In genomic region chr6:68238097-68238597, GRCh38 we compare ENCODE assay signal across 11 cellular contexts.
DNase-seq lines count a peak whose midpoint lies in the region; ATAC-seq and TF ChIP-seq lines count a peak whose summit lies in the region.
"Had no signal": no experiment of that assay in that cellular context is flagged by ENCODE, and none has a peak within 500 bp of the region (broad histone marks: within the 10 kb centered on the region; RNA-seq: fewer than 3 reads in every experiment).

No MANE protein-coding gene starts in this region.

- H3K9me3 ChIP-seq in SK-N-MC (ENCODE audit: low read depth, low read length) = no peaks in the 10 kb centered on the region

- no peak for TF ChIP-seq CTCF in omental fat pad (IDR thresholded peaks at IDR 0.05)

- peak overlapping the region; percentile 62 for H3K27ac ChIP-seq in SK-N-MC
- H3K27ac ChIP-seq: 22Rv1 had no signal

- DNase-seq in NCI-H345 (lab: John Stamatoyannopoulos, UW) (peak; percentile 2), NCI-H345 treated with DMSO at 0.1 percent for 48 hours (lab: John Stamatoyannopoulos, UW; ENCODE audit: unreplicated experiment) (no peak), SK-N-MC (ENCODE audit: low read depth, low spot score) (no peak), omental fat pad (ENCODE audit: low spot score) (no peak)
- no peak for DNase-seq in activated effector memory CD4-positive, alpha-beta T cell treated with Interleukin-2 at 50 U/mL for 16 hours
- DNase-seq: midbrain, T-helper 1 cell had no signal

- ATAC-seq in HG03103 (IDR thresholded peaks at IDR 0.05; ENCODE audit: low read depth, unreplicated experiment) = peak; percentile 47
- ATAC-seq in omental fat pad (ENCODE audit: low FRiP score) = peak; percentile 72
- no peak for ATAC-seq in GM18873 (IDR thresholded peaks at IDR 0.05; ENCODE audit: low FRiP score, unreplicated experiment)
- no peak for ATAC-seq in HG02884 (IDR thresholded peaks at IDR 0.05; ENCODE audit: unreplicated experiment)

- no peaks in the 10 kb centered on the region for H3K36me3 ChIP-seq in SK-N-MC (ENCODE audit: insufficient read depth, low read length)

- H3K9ac ChIP-seq in SK-N-MC (ENCODE audit: insufficient read length) = no peak overlapping the region

- peak overlapping the region; percentile 20; the same call in 1 of the 2 replicates for H3K4me3 ChIP-seq in SK-N-MC

Comparison
In these comparisons a context has a peak if more than half of its experiments do, and no peak if none do; other contexts are left out.
1. ATAC-seq: peak in HG03103 (single experiment) and omental fat pad (single experiment); none in GM18873 (single experiment) and HG02884 (single experiment).